ENCODE assay signal across 7 cellular contexts in the genomic region with DNA sequence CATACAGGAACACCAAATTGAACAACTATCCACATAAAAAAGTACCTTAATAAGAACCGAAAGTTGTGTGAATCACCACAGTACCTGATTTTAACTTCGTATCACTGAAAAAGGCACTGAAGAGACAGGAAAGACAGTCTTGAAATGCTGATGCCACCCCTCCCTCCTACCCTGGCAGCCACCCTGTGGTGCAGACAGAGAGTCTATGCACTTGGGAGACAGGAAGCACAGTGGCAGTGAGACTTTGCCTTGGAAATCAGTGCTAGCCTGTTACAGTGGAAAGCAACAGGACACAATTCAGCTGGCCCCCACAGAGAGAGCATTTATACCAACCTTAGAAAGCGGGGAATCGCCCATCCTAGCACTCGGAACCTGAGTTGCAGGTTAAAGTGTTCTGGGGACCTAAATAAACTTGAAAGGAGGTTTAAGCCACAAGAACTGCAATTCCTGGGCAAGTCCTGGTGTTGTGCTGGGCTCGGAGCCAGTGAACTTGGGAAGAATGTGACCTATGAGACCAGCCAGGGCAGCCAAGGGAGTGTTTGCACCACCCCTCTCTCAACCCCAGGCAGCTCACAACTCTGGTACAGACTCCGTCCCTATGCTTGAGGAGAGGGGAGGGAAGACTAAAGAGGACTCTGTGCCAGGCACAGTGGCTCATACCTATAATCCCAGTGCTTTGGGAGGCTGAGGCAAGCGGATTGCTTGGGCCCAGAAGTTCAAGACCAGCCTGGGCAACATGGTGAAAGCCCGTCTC.
DNase-seq lines count a peak whose midpoint lies in the region; ATAC-seq, FAIRE-seq and TF ChIP-seq lines count a peak whose summit lies in the region.

No MANE protein-coding gene starts in this region.

- H3K9me3 Mint-ChIP-seq in H9 = peaks cover 6 to 12% of the 10 kb centered on the region in 2 experiments; a peak in 4 of 5 replicates

- H2BK15ac ChIP-seq in H9 (ENCODE audit: low read depth, low read length) = no peak overlapping the region

- H4K20me1 ChIP-seq in H9 (ENCODE audit: control insufficient read depth, insufficient read depth, insufficient read length) = peaks cover 2% of the 10 kb centered on the region

- peak overlapping the region in 1 of 4 donors; percentile 22 for H3K27ac ChIP-seq in body of pancreas
- peak overlapping the region in 1 of 2 donors; percentile 58 for H3K27ac ChIP-seq in kidney (ENCODE audit: low read depth in 2 of 2, low read length in 2 of 2)
- peak overlapping the region in 4 of 5 donors; percentile 10 to 20 (median 14) for H3K27ac ChIP-seq in stomach
- H3K27ac ChIP-seq in H9 (ENCODE audit: insufficient read length, low read depth, low read length) = no peak overlapping the region

- peak overlapping the region in 1 of 2 donors; percentile 30 for H3K9ac ChIP-seq in kidney (ENCODE audit: low read length in 2 of 2)
- H3K9ac ChIP-seq in H9 (ENCODE audit: extremely low read depth, insufficient read length, low read length) = no peak overlapping the region

- peak; percentile 62 for ATAC-seq in body of pancreas

- H4K8ac ChIP-seq in H9 (replicated peaks; ENCODE audit: insufficient read length, low read depth, low read length) = no peak overlapping the region

- TF ChIP-seq CTCF in body of pancreas (IDR thresholded peaks at IDR 0.05) (no peak), kidney (IDR thresholded peaks at IDR 0.05; ENCODE audit: borderline replicate concordance, extremely low read depth, insufficient read depth) (no peak), stomach (IDR thresholded peaks at IDR 0.05) (no peak), H9 (conservative IDR thresholded peaks at IDR 0.05) (no peak)

- no peaks in the 10 kb centered on the region for H3K79me2 ChIP-seq in H9 (ENCODE audit: insufficient read depth, low read length)

- no peak overlapping the region for H3K23ac ChIP-seq in H9 (ENCODE audit: insufficient read length, low read depth, low read length)

- H3K4me3 Mint-ChIP-seq in H9 = no peak overlapping the region

- H3K4me2 ChIP-seq in H9 (ENCODE audit: insufficient read depth, insufficient read length, low read length) = no peak overlapping the region

- no peak for TF ChIP-seq POLR2A in H54 (IDR thresholded peaks at IDR 0.05; ENCODE audit: low read depth, low read length)
- no peak for TF ChIP-seq POLR2A in body of pancreas (IDR thresholded peaks at IDR 0.05)
- TF ChIP-seq POLR2A in stomach (IDR thresholded peaks at IDR 0.05) = no peak

- H3K79me1 ChIP-seq in H9 (ENCODE audit: insufficient read depth, low read depth, low read length, poor library complexity, severe bottlenecking) = no peaks in the 10 kb centered on the region

- peak overlapping the region in 1 of 3 experiments; percentile 5; a peak in 1 of 7 replicates for H3K27ac Mint-ChIP-seq in H9

- peaks cover 0 to 6% (median 6%) of the 10 kb centered on the region in 3 experiments; a peak in 3 of 7 replicates for H3K36me3 Mint-ChIP-seq in H9 (ENCODE audit: insufficient read depth in 1 of 3, low read depth in 3 of 3)

- no peaks in the 10 kb centered on the region for H3K23me2 ChIP-seq in H9 (ENCODE audit: insufficient read length, low read depth, low read length, poor library complexity, severe bottlenecking)

- DNase-seq in H54 (ENCODE audit: insufficient read length, low spot score) (no peak), body of pancreas (peak; percentile 45 to 71 (median 67)), kidney (peak; percentile 87), stomach (peak; percentile 90), H9 (no peak), SW 1271 (lab: John Stamatoyannopoulos, UW) (no peak)
- no peak for DNase-seq in activated CD8-positive, alpha-beta memory T cell treated with anti-CD3 and anti-CD28 coated beads, Interleukin-2, amount 50 U/mL, for 48 hours

- no peak overlapping the region for H2BK120ac ChIP-seq in H9 (ENCODE audit: low read depth, low read length, poor library complexity, severe bottlenecking)

- FAIRE-seq in H54 (lab: Jason Lieb, UNC) (peak; percentile 68), kidney (lab: Jason Lieb, UNC) (no peak)

- no peak overlapping the region for H3T11ph ChIP-seq in H9 (ENCODE audit: low read length)

- H3K4me1 Mint-ChIP-seq in H9 = peaks cover 4 to 8% of the 10 kb centered on the region in 2 experiments; a peak in 3 of 4 replicates

- no peaks in the 10 kb centered on the region for H3K9me3 ChIP-seq in body of pancreas
- peaks cover 0 to 7% of the 10 kb centered on the region in 2 donors for H3K9me3 ChIP-seq in kidney (ENCODE audit: control insufficient read depth in 1 of 2, low read length in 2 of 2)
- peaks cover 0 to 5% (median 5%) of the 10 kb centered on the region in 4 donors for H3K9me3 ChIP-seq in stomach
- H3K9me3 ChIP-seq in H9 (ENCODE audit: control insufficient read depth, low read depth, low read length) = no peaks in the 10 kb centered on the region

- no peak overlapping the region for H3K56ac ChIP-seq in H9 (ENCODE audit: insufficient read length, low read depth, low read length)

- no peak for TF ChIP-seq EP300 in stomach (IDR thresholded peaks at IDR 0.05)

- H3K36me3 ChIP-seq in body of pancreas (replicated peaks in 1 of 2; ENCODE audit: insufficient read depth in 1 of 2, low read depth in 2 of 2) (no peaks in the 10 kb centered on the region), kidney (ENCODE audit: control insufficient read depth in 1 of 2, insufficient read depth in 2 of 2, low read length in 2 of 2) (no peaks in the 10 kb centered on the region), stomach (no peaks in the 10 kb centered on the region)

- 60 to 72% methylated on average over 9 of the region's 9 CpGs for WGBS in body of pancreas, 2 donors
- whole genome bisulfite sequencing in stomach, 5 donors = 45 to 60% (median 50%) methylated on average over 9 of the region's 9 CpGs
- no CpG with 5 or more reads among the region's 9 CpGs for WGBS in H9 (ENCODE audit: extremely low coverage, insufficient read length, low lambda C conversion rate)

- H2BK5ac ChIP-seq in H9 (ENCODE audit: insufficient read length, low read length) = no peak overlapping the region

- H4K5ac ChIP-seq in H9 (ENCODE audit: insufficient read length, low read depth, low read length) = no peak overlapping the region

- no peak overlapping the region for H2BK12ac ChIP-seq in H9 (ENCODE audit: insufficient read length, low read depth, low read length)

- H3K4ac ChIP-seq in H9 (ENCODE audit: low read depth, low read length) = no peak overlapping the region

- H2AFZ ChIP-seq in H9 (ENCODE audit: low read length) = no peak overlapping the region

- H4K91ac ChIP-seq in H9 (ENCODE audit: insufficient read length, low read depth, low read length) = no peak overlapping the region

- no peaks in the 10 kb centered on the region for H3K27me3 ChIP-seq in body of pancreas
- H3K27me3 ChIP-seq in stomach = no peaks in the 10 kb centered on the region
- no peaks in the 10 kb centered on the region for H3K27me3 ChIP-seq in H9 (ENCODE audit: insufficient read depth, low read length)

- no peak overlapping the region for H2AK5ac ChIP-seq in H9 (ENCODE audit: insufficient read length, low read length)

- no peak overlapping the region for H2BK20ac ChIP-seq in H9 (ENCODE audit: low read depth, low read length, poor library complexity, severe bottlenecking)

- H3K27me3 Mint-ChIP-seq in H9 (ENCODE audit: low read depth) = no peaks in the 10 kb centered on the region

- intact Hi-C loops in body of pancreas (cut with DNase I) (no loop called here), kidney (cut with DNase I) (no loop called here), stomach (cut with DNase I; ENCODE audit: low total_unique reads) (no loop called here)

- no peak overlapping the region for H3K4me3 ChIP-seq in body of pancreas
- peak overlapping the region; percentile 30 to 36 for H3K4me3 ChIP-seq in kidney (ENCODE audit: low read length in 2 of 2)
- no peak overlapping the region for H3K4me3 ChIP-seq in stomach

- no peak overlapping the region for H3K18ac ChIP-seq in H9 (ENCODE audit: insufficient read length, low read depth, low read length)

- H3K4me1 ChIP-seq in body of pancreas (peaks cover 12% of the 10 kb centered on the region), kidney (ENCODE audit: control insufficient read depth in 1 of 2, insufficient read depth in 1 of 2, low read depth in 1 of 2, low read length in 2 of 2) (peaks cover 3 to 8% of the 10 kb centered on the region in 2 donors), stomach (peaks cover 10 to 22% (median 13%) of the 10 kb centered on the region in 4 donors), H9 (ENCODE audit: insufficient read depth, low read length) (no peaks in the 10 kb centered on the region)

- no peak overlapping the region for H3K14ac ChIP-seq in H9 (ENCODE audit: insufficient read depth, low read length)

Comparison
In these comparisons a context has a peak if more than half of its experiments do, and no peak if none do; other contexts are left out.
1. DNase-seq: peak in body of pancreas (4 of 4), kidney (single experiment) and stomach (single experiment); none in H54 (single experiment), activated CD8-positive, alpha-beta memory T cell treated with anti-CD3 and anti-CD28 coated beads, Interleukin-2, amount 50 U/mL, for 48 hours (single experiment), H9 (single experiment) and SW 1271 (0 of 2).
2. H3K4me3 ChIP-seq: peak in kidney (2 of 2); none in body of pancreas (0 of 2) and stomach (0 of 4).